ENCODE assay signal across 8 cellular contexts in the genomic region with DNA sequence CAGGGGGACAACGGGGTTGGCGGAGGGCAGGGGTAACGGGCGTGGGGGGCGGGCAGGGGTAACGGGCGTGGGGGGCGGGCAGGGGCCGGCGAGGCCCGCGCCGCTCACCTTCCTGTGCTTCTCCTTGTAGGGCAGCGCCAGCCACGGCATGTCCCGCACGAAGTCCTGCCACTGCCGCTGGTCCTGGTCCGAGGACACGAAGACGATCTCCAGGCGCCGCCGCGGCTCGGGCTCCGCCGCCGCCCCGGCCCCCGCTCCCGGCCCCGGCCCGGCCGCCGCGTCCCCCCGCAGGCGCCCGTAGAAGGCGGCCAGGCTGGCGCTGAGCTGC. TPM values are rescaled to one million over a fixed set of nuclear protein-coding genes. Genes with fewer than 3 reads are reported as not detected.
DNase-seq lines count a peak whose midpoint lies in the region; ATAC-seq and TF ChIP-seq lines count a peak whose summit lies in the region.

No MANE protein-coding gene starts in this region.

- H3K27ac ChIP-seq in sigmoid colon: peak overlapping the region; percentile 88 to 93 (median 90)

- H3K27me3 ChIP-seq in NT2/D1 (ENCODE audit: insufficient read depth, insufficient read length): no peaks in the 10 kb centered on the region
- no peaks in the 10 kb centered on the region for H3K27me3 ChIP-seq in sigmoid colon

- H3K9ac ChIP-seq in NT2/D1 (ENCODE audit: insufficient read length, low read depth): peak overlapping the region; percentile 89

- H3K4me1 ChIP-seq in NT2/D1 (ENCODE audit: insufficient read depth, insufficient read length) (no peaks in the 10 kb centered on the region), sigmoid colon (peaks cover 0 to 52% (median 41%) of the 10 kb centered on the region in 4 donors)

- H3K36me3 ChIP-seq in NT2/D1 (ENCODE audit: insufficient read depth, insufficient read length, low read length) (peaks cover 19% of the 10 kb centered on the region), sigmoid colon (no peaks in the 10 kb centered on the region)

- peak; percentile 54 for DNase-seq in GM19238 (ENCODE audit: insufficient read length, low spot score)
- no peak for DNase-seq in NT2/D1 (ENCODE audit: low read depth, low spot score)
- no peak for DNase-seq in fibroblast of mammary gland (ENCODE audit: low read depth)
- peak; percentile 84 for DNase-seq in sigmoid colon
- no peak for DNase-seq in SHP77 (lab: John Stamatoyannopoulos, UW)
- DNase-seq in HuH-7 (ENCODE audit: low spot score): no peak
- DNase-seq in stimulated activated naive CD4-positive, alpha-beta T cell treated with Interleukin-2 at 50 U/mL for 16 hours (lab: John Stamatoyannopoulos, UW): no peak

- TF ChIP-seq POLR2A in sigmoid colon (IDR thresholded peaks at IDR 0.05): no peak

- TF ChIP-seq EP300 in sigmoid colon (IDR thresholded peaks at IDR 0.05): no peak

- no peak for TF ChIP-seq CTCF in fibroblast of mammary gland (conservative IDR thresholded peaks at IDR 0.05; ENCODE audit: control insufficient read depth, insufficient read depth, low read depth, low read length)
- TF ChIP-seq CTCF in sigmoid colon (IDR thresholded peaks at IDR 0.05): no peak

- no peaks in the 10 kb centered on the region for H3K9me3 ChIP-seq in NT2/D1 (ENCODE audit: insufficient read depth, low read length)
- no peaks in the 10 kb centered on the region for H3K9me3 ChIP-seq in sigmoid colon

- WGBS in sigmoid colon, 2 donors: 1 to 2% methylated on average over 38 to 42 of the region's 42 CpGs

- intact Hi-C loops in sigmoid colon (cut with DNase I): no loop called here

- ATAC-seq in GM21576 (IDR thresholded peaks at IDR 0.05; ENCODE audit: unreplicated experiment): no peak

- H3K4me3 ChIP-seq in NT2/D1 (ENCODE audit: insufficient read length, low read depth): peak overlapping the region; percentile 45
- peak overlapping the region; percentile 52 for H3K4me3 ChIP-seq in fibroblast of mammary gland (ENCODE audit: control insufficient read depth, low read depth, low read length)
- peak overlapping the region; percentile 69 to 92 (median 72) for H3K4me3 ChIP-seq in sigmoid colon

RNA-seq across cellular contexts. Expression of gene NXN, which starts 0.4 kb away (rescaled TPM):
- 10 to 100 TPM; 50.4 to 75.9 (median 67.1) TPM for total RNA-seq in sigmoid colon
- polyA plus RNA-seq in sigmoid colon: 10 to 100 TPM in 1 of 3 donors, 1 to 10 TPM in 2; 1.4 to 11.5 (median 8.4) TPM

RNA-seq across cellular contexts. Expression of gene TIMM22, which starts 17.8 kb away (rescaled TPM):
- total RNA-seq in sigmoid colon: 10 to 100 TPM in 3 of 4 donors, 1 to 10 TPM in 1; 8.0 to 13.6 (median 11.0) TPM
- polyA plus RNA-seq in sigmoid colon: 1 to 10 TPM; 6.0 to 9.2 (median 8.1) TPM

Comparison
In these comparisons a context has a peak if more than half of its experiments do, and no peak if none do; other contexts are left out.
1. DNase-seq: peak in GM19238 (single experiment) and sigmoid colon (single experiment); none in NT2/D1 (single experiment), fibroblast of mammary gland (single experiment), SHP77 (0 of 2), HuH-7 (single experiment) and stimulated activated naive CD4-positive, alpha-beta T cell treated with Interleukin-2 at 50 U/mL for 16 hours (single experiment).
2. Peak in every context shown above with its lines, with median percentiles within 50 percentile points of each other: H3K4me3 ChIP-seq.